ENCODE assay signal across 8 cellular contexts in genomic region chr14:71753126-71753830, GRCh38.
DNase-seq lines count a peak whose midpoint lies in the region; ATAC-seq and TF ChIP-seq lines count a peak whose summit lies in the region.

No MANE protein-coding gene starts in this region.

- H3K36me3 Mint-ChIP-seq in activated naive CD4-positive, alpha-beta T cell treated with anti-CD3 and anti-CD28 coated beads, Interleukin-2, amount 10 ng/mL, durations not matched to agents 7 days and 5 days: no peaks in the 10 kb centered on the region

- no peaks in the 10 kb centered on the region for H3K4me1 Mint-ChIP-seq in activated naive CD4-positive, alpha-beta T cell treated with anti-CD3 and anti-CD28 coated beads, Interleukin-2, amount 10 ng/mL, durations not matched to agents 7 days and 5 days

- H3K79me2 ChIP-seq in parathyroid adenoma: no peaks in the 10 kb centered on the region

- H3K9me3 ChIP-seq in parathyroid adenoma (ENCODE audit: control insufficient read depth, low read length): no peaks in the 10 kb centered on the region
- peaks cover 0 to 5% (median 4%) of the 10 kb centered on the region in 3 donors for H3K9me3 ChIP-seq in tibial artery

- H3K36me3 ChIP-seq in parathyroid adenoma (ENCODE audit: control insufficient read depth, insufficient read depth, low read length) (no peaks in the 10 kb centered on the region), tibial artery (peaks cover 0 to 4% (median 0%) of the 10 kb centered on the region in 3 donors)

- H3K4me3 ChIP-seq in parathyroid adenoma (ENCODE audit: low read depth, low read length): peak overlapping the region; percentile 3
- peak overlapping the region in 1 of 2 donors; percentile 29 for H3K4me3 ChIP-seq in tibial artery

- H3K27ac ChIP-seq in parathyroid adenoma (no peak overlapping the region), tibial artery (peak overlapping the region; percentile 31 to 41)

- H3K4me2 ChIP-seq in parathyroid adenoma (ENCODE audit: low read length): peak overlapping the region; percentile 47

- H3K27ac Mint-ChIP-seq in activated naive CD4-positive, alpha-beta T cell treated with anti-CD3 and anti-CD28 coated beads, Interleukin-2, amount 10 ng/mL, durations not matched to agents 7 days and 5 days: no peak overlapping the region

- no peak overlapping the region for H3K9ac ChIP-seq in parathyroid adenoma

- TF ChIP-seq CTCF in parathyroid adenoma (IDR thresholded peaks at IDR 0.05): peak; percentile 90
- TF ChIP-seq CTCF in tibial artery (IDR thresholded peaks at IDR 0.05): peak; percentile 89 to 96

- peak overlapping the region; percentile 81 for H2AFZ ChIP-seq in parathyroid adenoma

- no peak for ATAC-seq in GM18861 (IDR thresholded peaks at IDR 0.05; ENCODE audit: unreplicated experiment)

- peaks cover 33% of the 10 kb centered on the region for H3K27me3 Mint-ChIP-seq in activated naive CD4-positive, alpha-beta T cell treated with anti-CD3 and anti-CD28 coated beads, Interleukin-2, amount 10 ng/mL, durations not matched to agents 7 days and 5 days

- DNase-seq in GM03348 (ENCODE audit: low spot score) (peak; percentile 91), NCI-H1092 (lab: John Stamatoyannopoulos, UW) (peak; percentile 92), SK-N-DZ (ENCODE audit: low spot score) (peak; percentile 71), glomerular visceral epithelial cell (ENCODE audit: extremely low spot score) (peak; percentile 86), tibial artery (peak; percentile 91 to 93)
- peak; percentile 80 for DNase-seq in activated naive CD4-positive, alpha-beta T cell treated with anti-CD3 and anti-CD28 coated beads, Interleukin-2, amount 10 ng/mL, durations not matched to agents 7 days and 5 days

- H3K4me3 Mint-ChIP-seq in activated naive CD4-positive, alpha-beta T cell treated with anti-CD3 and anti-CD28 coated beads, Interleukin-2, amount 10 ng/mL, durations not matched to agents 7 days and 5 days: no peak overlapping the region

- peaks cover 6% of the 10 kb centered on the region for H3K9me3 Mint-ChIP-seq in activated naive CD4-positive, alpha-beta T cell treated with anti-CD3 and anti-CD28 coated beads, Interleukin-2, amount 10 ng/mL, durations not matched to agents 7 days and 5 days

- CTCF ChIA-PET in activated naive CD4-positive, alpha-beta T cell treated with anti-CD3 and anti-CD28 coated beads, Interleukin-2, amount 10 ng/mL, durations not matched to agents 7 days and 5 days (lab: Charles Lee): interaction anchor here (0.6 to 6.0 kb wide), 23 partner anchors 23 to 763 kb away, joined by 3 to 56 read pairs (median 4); no protein-coding TSS in a partner anchor

- peaks cover 4% of the 10 kb centered on the region for H3K4me1 ChIP-seq in parathyroid adenoma
- peaks cover 0 to 11% (median 6%) of the 10 kb centered on the region in 4 donors for H3K4me1 ChIP-seq in tibial artery

- no peaks in the 10 kb centered on the region for H3K27me3 ChIP-seq in parathyroid adenoma (ENCODE audit: control insufficient read depth, insufficient read depth, low read length)
- no peaks in the 10 kb centered on the region for H3K27me3 ChIP-seq in tibial artery

- intact Hi-C loops in tibial artery (cut with DNase I; ENCODE audit: low total_unique reads): loop anchor here (5.0 kb wide), 1 partner anchor 431 kb away; the partner anchor contains the start of gene SIPA1L1
